Comparison of ENCODE assay signal across 12 cellular contexts in genomic region chr2:173989886-173990744, GRCh38. TPM values are rescaled to one million over a fixed set of nuclear protein-coding genes. Genes with fewer than 3 reads are reported as not detected.
DNase-seq lines count a peak whose midpoint lies in the region; ATAC-seq, FAIRE-seq and TF ChIP-seq lines count a peak whose summit lies in the region.
"Had no signal": no experiment of that assay in that cellular context is flagged by ENCODE, and none has a peak within 500 bp of the region (broad histone marks: within the 10 kb centered on the region; RNA-seq: fewer than 3 reads in every experiment).

No MANE protein-coding gene starts in this region.

- H3K27ac Mint-ChIP-seq in activated B cell treated with CpG ODN at 0.5 μM for 24 hours: peak overlapping the region; percentile 89
- H3K27ac Mint-ChIP-seq: activated naive CD8-positive, alpha-beta T cell treated with anti-CD3 and anti-CD28 coated beads for 36 hours; naive thymus-derived CD4-positive, alpha-beta T cell had no signal

- intact Hi-C loops in activated B cell treated with CpG ODN at 0.5 μM for 24 hours (cut with micrococcal nuclease): loop anchor here (2.0 kb wide), 1 partner anchor 21 kb away; no protein-coding TSS in a partner anchor
- intact Hi-C loops in right cardiac atrium (cut with DNase I): loop anchor here in 1 of 4 donors (10.0 kb wide), 1 partner anchor 45 kb away; no protein-coding TSS in a partner anchor
- intact Hi-C loops in kidney (cut with DNase I): no loop called here

- no peaks in the 10 kb centered on the region for H3K36me3 Mint-ChIP-seq in activated B cell treated with CpG ODN at 0.5 μM for 24 hours (ENCODE audit: low read depth)
- H3K36me3 Mint-ChIP-seq: activated naive CD8-positive, alpha-beta T cell treated with anti-CD3 and anti-CD28 coated beads for 36 hours; naive thymus-derived CD4-positive, alpha-beta T cell had no signal

- peaks cover 36% of the 10 kb centered on the region for H3K4me1 Mint-ChIP-seq in activated B cell treated with CpG ODN at 0.5 μM for 24 hours

- WGBS in right cardiac atrium: 35% methylated on average over 10 of the region's 10 CpGs
- 37% methylated on average over 10 of the region's 10 CpGs for WGBS in urinary bladder

- CTCF ChIA-PET in activated B cell treated with CpG ODN at 0.5 μM for 24 hours (lab: Charles Lee): interaction anchor here (1.0 to 1.2 kb wide), 2 partner anchors 8 to 41 kb away, joined by 3 to 4 read pairs; no protein-coding TSS in a partner anchor

- H3K4me3 Mint-ChIP-seq in activated B cell treated with CpG ODN at 0.5 μM for 24 hours: no peak overlapping the region
- H3K4me3 Mint-ChIP-seq: activated naive CD8-positive, alpha-beta T cell treated with anti-CD3 and anti-CD28 coated beads for 36 hours; naive thymus-derived CD4-positive, alpha-beta T cell had no signal

- DNase-seq in activated B cell treated with CpG ODN at 0.5 μM for 24 hours (no peak), right cardiac atrium (peak in 2 of 3 donors; percentile 59 to 65), HuH-7.5 (ENCODE audit: low spot score) (no peak), kidney (no peak)
- DNase-seq: activated naive CD8-positive, alpha-beta T cell treated with anti-CD3 and anti-CD28 coated beads for 36 hours; cortex of kidney; naive thymus-derived CD4-positive, alpha-beta T cell; NCI-H1105; T-helper 9 cell had no signal

- TF ChIP-seq CTCF in activated B cell treated with CpG ODN at 0.5 μM for 24 hours (IDR thresholded peaks at IDR 0.05) (no peak), kidney (IDR thresholded peaks at IDR 0.05; ENCODE audit: borderline replicate concordance, extremely low read depth, insufficient read depth) (no peak)

- H3K36me3 ChIP-seq in urinary bladder (ENCODE audit: insufficient read depth): no peaks in the 10 kb centered on the region
- H3K36me3 ChIP-seq in kidney (ENCODE audit: control insufficient read depth in 1 of 2, insufficient read depth in 2 of 2, low read length in 2 of 2): no peaks in the 10 kb centered on the region

- no peaks in the 10 kb centered on the region for H3K27me3 ChIP-seq in right cardiac atrium (ENCODE audit: control insufficient read depth, insufficient read depth)

- no peak overlapping the region for H3K4me3 ChIP-seq in right cardiac atrium (ENCODE audit: low read length)
- no peak overlapping the region for H3K4me3 ChIP-seq in urinary bladder (ENCODE audit: low read depth, low read length)
- H3K4me3 ChIP-seq in kidney (ENCODE audit: low read length in 2 of 2): no peak overlapping the region

- H3K27ac ChIP-seq in right cardiac atrium (ENCODE audit: low read length) (peak overlapping the region; percentile 91), urinary bladder (ENCODE audit: low read depth) (peak overlapping the region; percentile 69), kidney (ENCODE audit: low read depth in 2 of 2, low read length in 2 of 2) (no peak overlapping the region)

- ATAC-seq in GM21825 (IDR thresholded peaks at IDR 0.05; ENCODE audit: unreplicated experiment) (peak; percentile 36), activated B cell treated with CpG ODN at 0.5 μM for 24 hours (ENCODE audit: low read depth) (no peak), right cardiac atrium (peak; percentile 56 to 60), HG03139 (IDR thresholded peaks at IDR 0.05; ENCODE audit: unreplicated experiment) (no peak)
- ATAC-seq: naive thymus-derived CD4-positive, alpha-beta T cell had no signal

- peaks cover 16% of the 10 kb centered on the region for H3K4me1 ChIP-seq in right cardiac atrium (ENCODE audit: control insufficient read depth, insufficient read depth, low read length)
- H3K4me1 ChIP-seq in urinary bladder (ENCODE audit: insufficient read depth): no peaks in the 10 kb centered on the region
- H3K4me1 ChIP-seq in kidney (ENCODE audit: control insufficient read depth in 1 of 2, insufficient read depth in 1 of 2, low read depth in 1 of 2, low read length in 2 of 2): peaks cover 4 to 16% of the 10 kb centered on the region in 2 donors

- no peaks in the 10 kb centered on the region for H3K9me3 ChIP-seq in right cardiac atrium (ENCODE audit: control insufficient read depth, low read length)
- no peaks in the 10 kb centered on the region for H3K9me3 ChIP-seq in kidney (ENCODE audit: control insufficient read depth in 1 of 2, low read length in 2 of 2)

- H3K27me3 Mint-ChIP-seq in activated B cell treated with CpG ODN at 0.5 μM for 24 hours: no peaks in the 10 kb centered on the region

- H3K9me3 Mint-ChIP-seq in activated B cell treated with CpG ODN at 0.5 μM for 24 hours: no peaks in the 10 kb centered on the region
- H3K9me3 Mint-ChIP-seq: activated naive CD8-positive, alpha-beta T cell treated with anti-CD3 and anti-CD28 coated beads for 36 hours had no signal

- no peak overlapping the region for H3K9ac ChIP-seq in kidney (ENCODE audit: low read length in 2 of 2)

- no peak for FAIRE-seq in kidney (lab: Jason Lieb, UNC)

- POLR2A ChIA-PET in activated B cell treated with CpG ODN at 0.5 μM for 24 hours (lab: Charles Lee): interaction anchor here (2.1 to 5.1 kb wide), 3 partner anchors 22 to 50 kb away, joined by 8 to 105 read pairs (median 21); partner anchors contain the start of gene SP3

RNA-seq across cellular contexts. Expression of gene SP3, which starts 24.9 kb away (rescaled TPM):
- total RNA-seq in activated B cell treated with CpG ODN at 0.5 μM for 24 hours (124 and 139 TPM in 2 replicates), right cardiac atrium (10 to 100 TPM; 44.8 to 52.2 (median 49.0) TPM), urinary bladder (236 TPM), kidney (86.2 TPM)
- polyA plus RNA-seq in right cardiac atrium (14.9 TPM), urinary bladder (38.8 TPM), kidney (ENCODE audit: insufficient read depth, low read depth, low replicate concordance) (14.5 TPM)

Comparison
In these comparisons a context has a peak if more than half of its experiments do, and no peak if none do; other contexts are left out.
1. ATAC-seq: peak in GM21825 (single experiment) and right cardiac atrium (2 of 2); none in activated B cell treated with CpG ODN at 0.5 μM for 24 hours (single experiment) and HG03139 (single experiment).
2. DNase-seq: peak in right cardiac atrium (2 of 3); none in activated B cell treated with CpG ODN at 0.5 μM for 24 hours (single experiment), HuH-7.5 (single experiment) and kidney (single experiment).
3. H3K27ac ChIP-seq: peak in right cardiac atrium (single experiment) and urinary bladder (single experiment); none in kidney (0 of 2).